Comparison of ENCODE assay signal across 7 cellular contexts in the genomic region with DNA sequence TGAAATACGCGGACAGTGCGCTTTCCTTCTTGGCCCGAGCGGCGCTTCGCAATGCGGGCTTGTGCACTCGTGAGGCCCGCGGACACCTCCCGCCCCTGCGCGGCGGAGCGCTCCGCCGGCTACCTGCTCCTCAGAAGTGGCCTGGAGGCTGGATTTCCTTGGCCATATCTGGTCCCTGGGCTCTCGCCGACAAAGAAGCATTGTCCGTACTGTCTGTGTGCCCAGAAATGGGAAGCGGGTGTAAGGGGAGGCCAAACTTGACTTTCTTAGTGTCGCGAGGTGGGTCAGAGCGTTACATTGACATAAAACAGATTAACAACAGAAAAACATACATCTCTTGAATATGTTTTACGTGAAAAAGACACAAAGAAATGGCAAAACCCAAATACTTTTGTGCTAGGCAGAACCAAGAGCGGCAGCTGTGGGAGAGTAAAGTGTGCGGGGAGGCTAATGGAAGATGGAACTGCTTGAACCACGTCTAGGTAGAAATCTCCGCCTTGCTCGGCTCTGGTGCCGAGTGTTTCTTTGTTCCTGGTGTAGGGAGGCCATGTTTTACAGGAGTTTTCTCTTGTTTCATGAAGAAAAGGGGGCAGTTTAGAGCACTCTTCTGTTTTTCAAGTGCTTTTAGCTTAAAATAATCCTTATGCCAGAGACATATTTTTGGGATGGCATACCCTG. TPM values are rescaled to one million over a fixed set of nuclear protein-coding genes. Genes with fewer than 3 reads are reported as not detected.
DNase-seq lines count a peak whose midpoint lies in the region; ATAC-seq lines count a peak whose summit lies in the region.

No MANE protein-coding gene starts in this region.

- peak overlapping the region; percentile 85 for H3K4me3 ChIP-seq in skeletal muscle cell (ENCODE audit: low read depth, low read length)

- DNase-seq in NCI-H1694 treated with DMSO at 0.1 percent for 48 hours (lab: John Stamatoyannopoulos, UW), result peak; percentile 25
- DNase-seq in activated effector memory CD4-positive, alpha-beta T cell treated with anti-CD3 and anti-CD28 coated beads, Interleukin-2, amount 50 U/mL, for 16 hours, result peak; percentile 67
- DNase-seq in left ventricle myocardium superior, result no peak
- DNase-seq in skeletal muscle cell (ENCODE audit: low read depth), result no peak
- DNase-seq in putamen (ENCODE audit: low spot score), result no peak

- intact Hi-C loops in left ventricle myocardium superior (cut with micrococcal nuclease), result no loop called here

- ATAC-seq in GM18861 (IDR thresholded peaks at IDR 0.05; ENCODE audit: unreplicated experiment) (peak; percentile 10), HG02763 (IDR thresholded peaks at IDR 0.05; ENCODE audit: unreplicated experiment) (peak; percentile 15), left ventricle myocardium superior (peak; percentile 33)

RNA-seq across cellular contexts. Expression of gene LANCL2, which starts 1.5 kb away (rescaled TPM):
- total RNA-seq in left ventricle myocardium superior, result 8.4 TPM

Comparison
In these comparisons a context has a peak if more than half of its experiments do, and no peak if none do; other contexts are left out.
1. DNase-seq: peak in NCI-H1694 treated with DMSO at 0.1 percent for 48 hours (single experiment) and activated effector memory CD4-positive, alpha-beta T cell treated with anti-CD3 and anti-CD28 coated beads, Interleukin-2, amount 50 U/mL, for 16 hours (single experiment); none in left ventricle myocardium superior (single experiment), skeletal muscle cell (single experiment) and putamen (single experiment).
2. Peak in every context shown above with its lines, with median percentiles within 50 percentile points of each other: ATAC-seq.